Comparison of ENCODE assay signal across 9 cellular contexts in the genomic region with DNA sequence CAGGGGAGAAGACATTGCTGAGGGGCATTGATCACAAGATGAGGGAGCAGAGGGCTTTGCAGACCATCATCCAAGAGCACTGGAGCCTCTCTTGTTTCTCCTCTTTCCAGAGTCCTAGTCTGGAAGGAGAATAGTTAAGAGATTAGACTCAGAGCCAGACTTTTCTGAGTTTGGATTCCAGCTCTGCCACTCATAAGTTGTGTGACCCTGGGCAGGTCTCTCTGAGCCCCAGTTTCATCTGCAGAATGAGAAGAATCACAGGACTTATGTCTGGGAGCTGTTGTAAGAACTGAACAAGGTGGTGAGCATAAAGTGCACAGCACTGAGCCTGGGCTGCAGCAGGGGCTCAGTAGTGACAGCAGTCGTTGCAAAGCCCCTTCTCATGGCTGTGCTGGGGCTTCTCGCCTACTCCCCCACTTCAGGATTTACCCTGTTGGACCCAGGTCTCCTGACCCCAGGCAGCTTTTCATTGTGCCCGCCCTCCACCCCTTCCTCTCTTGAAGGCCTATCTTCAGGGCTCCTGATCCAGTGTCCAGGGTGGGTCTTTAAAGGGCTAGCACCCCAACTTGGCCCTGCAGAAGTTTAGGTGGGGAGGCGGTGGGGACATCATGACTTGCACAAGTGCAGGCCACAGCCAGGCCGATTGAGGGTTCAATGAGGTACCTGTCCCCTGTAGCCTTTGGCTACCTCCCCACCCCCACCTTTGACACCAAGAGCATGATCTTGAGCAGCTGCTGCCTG. TPM values are rescaled to one million over a fixed set of nuclear protein-coding genes. Genes with fewer than 3 reads are reported as not detected.
DNase-seq lines count a peak whose midpoint lies in the region; ATAC-seq, FAIRE-seq and TF ChIP-seq lines count a peak whose summit lies in the region.
"Had no signal": no experiment of that assay in that cellular context is flagged by ENCODE, and none has a peak within 500 bp of the region (broad histone marks: within the 10 kb centered on the region; RNA-seq: fewer than 3 reads in every experiment).

No MANE protein-coding gene starts in this region.

- TF ChIP-seq CTCF in A549 (IDR thresholded peaks at IDR 0.05): no peak
- TF ChIP-seq CTCF in SK-N-SH (IDR thresholded peaks at IDR 0.05): no peak
- no peak for TF ChIP-seq CTCF in fibroblast of pulmonary artery (IDR thresholded peaks at IDR 0.05; ENCODE audit: low read length, missing control alignments)
- TF ChIP-seq CTCF in pancreas (IDR thresholded peaks at IDR 0.05): no peak
- TF ChIP-seq CTCF in GM13976 (IDR thresholded peaks at IDR 0.05; ENCODE audit: borderline replicate concordance, control extremely low read depth, extremely low read depth, insufficient read depth, missing control alignments): no peak

- H3K9me3 ChIP-seq in A549 (no peaks in the 10 kb centered on the region), SK-N-SH (no peaks in the 10 kb centered on the region), pancreas (no peaks in the 10 kb centered on the region)

- H4K20me1 ChIP-seq in SK-N-SH (ENCODE audit: insufficient read depth): no peaks in the 10 kb centered on the region; the same call in 1 of the 2 replicates

- WGBS in A549 (ENCODE audit: missing lambda C conversion rate): 5% methylated on average over 5 of the region's 5 CpGs
- WGBS in SK-N-SH (ENCODE audit: low lambda C conversion rate): 88% methylated on average over 3 of the region's 5 CpGs
- WGBS in pancreas, 2 donors: 64 to 68% methylated on average over 5 of the region's 5 CpGs

- H3K79me2 ChIP-seq in SK-N-SH (ENCODE audit: insufficient read depth): peaks cover 47% of the 10 kb centered on the region

- H2AFZ ChIP-seq in SK-N-SH (ENCODE audit: low read depth): no peak overlapping the region

- in situ Hi-C loops in GM13976 (cut with MboI; ENCODE audit: low sequenced_read_pairs, unreplicated experiment): no loop called here

- H3K4me2 ChIP-seq in A549: peak overlapping the region; percentile 93
- H3K4me2 ChIP-seq in SK-N-SH: peak overlapping the region; percentile 66

- CTCF ChIA-PET in A549 (lab: Yijun Ruan, JAX) (interaction anchor here (0.7 to 10.6 kb wide), 8 partner anchors 12 to 192 kb away, joined by 3 to 143 read pairs (median 4); partner anchors contain the start of genes MYOZ3, RBM22 and SMIM3), SK-N-SH (lab: Yijun Ruan, JAX) (interaction anchor here (0.8 to 2.4 kb wide), 5 partner anchors 10 to 81 kb away, joined by 3 to 9 read pairs (median 3); no protein-coding TSS in a partner anchor)

- peak in 1 of 2 experiments; percentile 0; a peak in 1 of 6 replicates for ATAC-seq in A549
- ATAC-seq in pancreas: no peak
- ATAC-seq: activated CD8-positive, alpha-beta T cell treated with anti-CD3 and anti-CD28 coated beads, Interleukin-2, amount 10 ng/mL, durations not matched to agents 7 days and 5 days had no signal

- H3K4me3 ChIP-seq in A549 (peak overlapping the region; percentile 54), SK-N-SH (ENCODE audit: low read depth in 2 of 2, low read length in 1 of 2) (peak overlapping the region; percentile 45 to 57; a peak in 3 of 4 replicates), fibroblast of pulmonary artery (replicated peaks; ENCODE audit: low read depth, low read length) (peak overlapping the region; percentile 60), pancreas (peak overlapping the region in 1 of 4 donors; percentile 29)

- no peak for TF ChIP-seq RAD21 in A549 (conservative IDR thresholded peaks at IDR 0.05 in 1 of 2, IDR thresholded peaks at IDR 0.05 in 1 of 2)
- TF ChIP-seq RAD21 in SK-N-SH (IDR thresholded peaks at IDR 0.05; ENCODE audit: low read length): no peak

- no peak for FAIRE-seq in A549 (lab: Jason Lieb, UNC)
- FAIRE-seq in pancreas (lab: Jason Lieb, UNC): no peak

- H3K9ac ChIP-seq in SK-N-SH: peak overlapping the region; percentile 74

- peaks cover 80% of the 10 kb centered on the region for H3K4me1 ChIP-seq in A549
- H3K4me1 ChIP-seq in SK-N-SH (ENCODE audit: control insufficient read depth in 1 of 2, insufficient read depth in 2 of 2, low read depth in 1 of 2, low read length in 1 of 2): peaks cover 70 to 82% of the 10 kb centered on the region in 2 experiments
- H3K4me1 ChIP-seq in pancreas: peaks cover 34 to 76% (median 38%) of the 10 kb centered on the region in 3 donors

- H3K36me3 ChIP-seq in SK-N-SH (replicated peaks in 1 of 2; ENCODE audit: control insufficient read depth in 1 of 2, insufficient read depth in 2 of 2, low read length in 1 of 2) (no peaks in the 10 kb centered on the region), pancreas (no peaks in the 10 kb centered on the region)

- H3K27ac ChIP-seq in A549: peak overlapping the region; percentile 95 to 96
- peak overlapping the region; percentile 92 to 94 for H3K27ac ChIP-seq in SK-N-SH (ENCODE audit: low read depth in 2 of 2, low read length in 1 of 2)
- peak overlapping the region; percentile 41 to 90 (median 77) for H3K27ac ChIP-seq in pancreas

- no peak for DNase-seq in A549 (ENCODE audit: low read depth in 1 of 2, low spot score in 1 of 2)
- no peak for DNase-seq in SK-N-SH
- no peak for DNase-seq in fibroblast of pulmonary artery (ENCODE audit: low read depth)
- peak in 1 of 6 donors; percentile 56 for DNase-seq in pancreas
- DNase-seq in GM13976 (ENCODE audit: low spot score): no peak
- no peak for DNase-seq in NK-92 (lab: John Stamatoyannopoulos, UW; ENCODE audit: unreplicated experiment)
- no peak for DNase-seq in NCI-H1048 (lab: John Stamatoyannopoulos, UW)
- DNase-seq in putamen (ENCODE audit: low spot score): no peak
- DNase-seq: activated CD8-positive, alpha-beta T cell treated with anti-CD3 and anti-CD28 coated beads, Interleukin-2, amount 10 ng/mL, durations not matched to agents 7 days and 5 days had no signal

- H3F3A ChIP-seq in SK-N-SH (replicated peaks; ENCODE audit: insufficient read depth): peaks cover 55% of the 10 kb centered on the region

- H3K27me3 ChIP-seq in SK-N-SH (ENCODE audit: insufficient read depth) (no peaks in the 10 kb centered on the region), pancreas (no peaks in the 10 kb centered on the region)

- H3K9me2 ChIP-seq in SK-N-SH: no peaks in the 10 kb centered on the region

- POLR2A ChIA-PET in A549 (lab: Yijun Ruan, JAX) (interaction anchor here (0.6 to 3.0 kb wide), 3 partner anchors 11 to 59 kb away, joined by 4 to 13 read pairs (median 12); partner anchors contain the start of gene RBM22), SK-N-SH (lab: Yijun Ruan, JAX) (interaction anchor here (0.8 to 1.1 kb wide), 3 partner anchors 10 to 192 kb away, joined by 3 read pairs; no protein-coding TSS in a partner anchor)

- no peak for TF ChIP-seq POLR2A in A549 (IDR thresholded peaks at IDR 0.05; ENCODE audit: low read length)

- TF ChIP-seq EP300 in A549 (IDR thresholded peaks at IDR 0.05) (no peak), SK-N-SH (IDR thresholded peaks at IDR 0.05; ENCODE audit: borderline replicate concordance in 1 of 2, low read depth in 1 of 2, low read length in 1 of 2) (no peak)

- intact Hi-C loops in pancreas (cut with DNase I): no loop called here

TF ChIP-seq in A549, 52 proteins besides CTCF, POLR2A, EP300 and RAD21 (continues in another document):
- TF ChIP-seq SREBF2 (IDR thresholded peaks at IDR 0.05) (no peak), CEBPB (IDR thresholded peaks at IDR 0.05) (no peak), FOSL2 (IDR thresholded peaks at IDR 0.05) (no peak), FOSL2 (CRISPR knock-in tag; IDR thresholded peaks at IDR 0.05) (no peak), NFE2L2 (conservative IDR thresholded peaks at IDR 0.05; ENCODE audit: low read length) (no peak), HDAC2 (IDR thresholded peaks at IDR 0.05) (no peak), HOXB13 (CRISPR knock-in tag; IDR thresholded peaks at IDR 0.05; ENCODE audit: low read depth) (no peak)

RNA-seq across cellular contexts. Expression of gene SYNPO, which starts 1.5 kb away (rescaled TPM):
- 13.7 and 20.7 TPM in 2 replicates for polyA plus RNA-seq in A549 (2011; rRNA removed)
- 12.2 and 15.7 TPM in 2 replicates for polyA plus RNA-seq in A549 (2012; cell fraction: cytosol; rRNA removed)
- polyA plus RNA-seq in A549 (2012; cell fraction: nucleus; rRNA removed): 28.5 and 29.0 TPM in 2 replicates
- 33.9 to 43.8 TPM (median 37.1 TPM) in 3 replicates for polyA plus RNA-seq in A549 (2017; fragmentation: RNase III; extraction: RNeasy Plus Mini Kit Qiagen cat#74134 plus additional on column Dnase treatment)
- 51.4 and 51.7 TPM in 2 replicates for polyA minus RNA-seq in A549 (2011; rRNA and poly(A)+ RNA removed)
- polyA plus RNA-seq in SK-N-SH (2012; rRNA removed): 3.0 and 5.1 TPM in 2 replicates
- 3.3 and 4.5 TPM in 2 replicates for polyA plus RNA-seq in SK-N-SH (2012; cell fraction: cytosol; rRNA removed)
- polyA plus RNA-seq in SK-N-SH (2012; cell fraction: nucleus; rRNA removed): 9.8 and 14.0 TPM in 2 replicates
- 10 to 100 TPM; 23.3 to 68.3 (median 28.4) TPM for total RNA-seq in pancreas
- 10 to 100 TPM; 28.8 TPM for polyA plus RNA-seq in pancreas

RNA-seq across cellular contexts. Expression of gene MYOZ3, which starts 19.1 kb away (rescaled TPM):
- polyA plus RNA-seq in A549 (2011; rRNA removed) (0.06 and 0.13 TPM in 2 replicates), A549 (2017; fragmentation: RNase III; extraction: RNeasy Plus Mini Kit Qiagen cat#74134 plus additional on column Dnase treatment) (0.07 to 0.12 TPM (median 0.09 TPM) in 3 replicates), SK-N-SH (2012; rRNA removed) (0.26 and 0.41 TPM in 2 replicates), pancreas (under 1 TPM; 0.23 to 0.28 TPM)
- 0.06 and 0.07 TPM in 2 replicates for polyA plus RNA-seq in A549 (2012; cell fraction: cytosol; rRNA removed)
- 0.04 and 0.18 TPM in 2 replicates for polyA plus RNA-seq in A549 (2012; cell fraction: nucleus; rRNA removed)
- 0.04 TPM in 1 of 2 replicates, not detected in the other for polyA minus RNA-seq in A549 (2011; rRNA and poly(A)+ RNA removed)
- 0.31 and 0.35 TPM in 2 replicates for polyA plus RNA-seq in SK-N-SH (2012; cell fraction: cytosol; rRNA removed)
- polyA plus RNA-seq in SK-N-SH (2012; cell fraction: nucleus; rRNA removed): 0.48 and 0.67 TPM in 2 replicates
- under 1 TPM in 5 of 6 donors, not detected in 1; 0.05 to 0.50 (median 0.31) TPM for total RNA-seq in pancreas
- total RNA-seq: activated CD8-positive, alpha-beta T cell treated with anti-CD3 and anti-CD28 coated beads, Interleukin-2, amount 10 ng/mL, durations not matched to agents 7 days and 5 days had no signal

RNA-seq across cellular contexts. Expression of gene RBM22, which starts 58.9 kb away (rescaled TPM):
- 65.3 and 75.7 TPM in 2 replicates for polyA plus RNA-seq in A549 (2011; rRNA removed)
- polyA plus RNA-seq in A549 (2012; cell fraction: cytosol; rRNA removed): 27.5 and 29.7 TPM in 2 replicates
- 27.9 and 50.2 TPM in 2 replicates for polyA plus RNA-seq in A549 (2012; cell fraction: nucleus; rRNA removed)
- 37.6 to 42.2 TPM (median 41.2 TPM) in 3 replicates for polyA plus RNA-seq in A549 (2017; fragmentation: RNase III; extraction: RNeasy Plus Mini Kit Qiagen cat#74134 plus additional on column Dnase treatment)
- 29.9 and 45.4 TPM in 2 replicates for polyA minus RNA-seq in A549 (2011; rRNA and poly(A)+ RNA removed)
- 30.7 and 41.0 TPM in 2 replicates for polyA plus RNA-seq in SK-N-SH (2012; rRNA removed)
- 27.2 and 30.1 TPM in 2 replicates for polyA plus RNA-seq in SK-N-SH (2012; cell fraction: cytosol; rRNA removed)
- polyA plus RNA-seq in SK-N-SH (2012; cell fraction: nucleus; rRNA removed): 39.9 and 65.8 TPM in 2 replicates
- total RNA-seq in pancreas: 10 to 100 TPM; 14.8 to 25.9 (median 18.4) TPM
- 10 to 100 TPM; 21.3 to 32.3 TPM for polyA plus RNA-seq in pancreas
